Comparison of ENCODE assay signal across 17 cellular contexts in the genomic region with DNA sequence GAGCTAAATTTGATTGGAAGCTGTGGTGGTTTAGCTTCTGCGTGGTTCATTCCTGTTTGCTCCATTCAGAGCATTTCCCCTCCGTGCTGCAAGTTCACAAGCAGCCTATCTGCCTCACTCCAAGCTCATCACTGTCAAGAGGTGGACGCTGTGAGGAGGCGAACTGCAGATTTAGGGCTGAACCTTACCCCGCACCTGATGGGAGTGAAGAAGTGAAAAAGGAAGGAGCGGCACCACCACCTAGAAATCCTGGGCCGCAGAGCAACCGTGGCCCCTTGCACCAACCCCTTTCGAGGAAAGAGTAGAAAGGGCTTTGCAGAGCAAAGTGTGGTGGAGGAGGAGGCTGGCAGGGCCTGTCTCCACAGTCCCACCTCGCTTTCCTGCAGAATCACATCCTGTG.
A peak's percentile ranks its signal among the peaks of the same experiment; 100 is the strongest.
DNase-seq lines count a peak whose midpoint lies in the region; ATAC-seq, FAIRE-seq and TF ChIP-seq lines count a peak whose summit lies in the region.
"Had no signal": no experiment of that assay in that cellular context is flagged by ENCODE, and none has a peak within 500 bp of the region (broad histone marks: within the 10 kb centered on the region; RNA-seq: fewer than 3 reads in every experiment).

No MANE protein-coding gene starts in this region.

- no peaks in the 10 kb centered on the region for H3K23me2 ChIP-seq in H1 (ENCODE audit: low read depth, low read length)

- no peak overlapping the region for H3K4me3 Mint-ChIP-seq in activated naive CD8-positive, alpha-beta T cell treated with anti-CD3 and anti-CD28 coated beads, Interleukin-2, amount 10 ng/mL, durations not matched to agents 7 days and 5 days
- H3K4me3 Mint-ChIP-seq in activated naive CD8-positive, alpha-beta T cell treated with anti-CD3 and anti-CD28 coated beads for 36 hours: no peak overlapping the region
- H3K4me3 Mint-ChIP-seq: CD8-positive, alpha-beta memory T cell had no signal

- peak overlapping the region; percentile 79 for H2AFZ ChIP-seq in H1 (ENCODE audit: low read length)
- no peak overlapping the region for H2AFZ ChIP-seq in neuronal stem cell (ENCODE audit: low read length)

- H2BK12ac ChIP-seq in H1 (ENCODE audit: low read depth, low read length) (no peak overlapping the region; the same call in 1 of the 2 replicates), neuronal stem cell (ENCODE audit: low read length) (no peak overlapping the region)

- peaks cover 5% of the 10 kb centered on the region for H3K27me3 Mint-ChIP-seq in activated naive CD8-positive, alpha-beta T cell treated with anti-CD3 and anti-CD28 coated beads, Interleukin-2, amount 10 ng/mL, durations not matched to agents 7 days and 5 days
- H3K27me3 Mint-ChIP-seq in activated naive CD8-positive, alpha-beta T cell treated with anti-CD3 and anti-CD28 coated beads for 36 hours: no peaks in the 10 kb centered on the region

- no peak overlapping the region for H4K5ac ChIP-seq in H1 (ENCODE audit: insufficient read length, low read depth, low read length)

- no peak for TF ChIP-seq RAD21 in H1 (IDR thresholded peaks at IDR 0.05 in 1 of 2, conservative IDR thresholded peaks at IDR 0.05 in 1 of 2; ENCODE audit: low read depth in 2 of 2, low read length in 2 of 2)

- H3K18ac ChIP-seq in H1 (ENCODE audit: extremely low read depth, low read length): no peak overlapping the region
- peak overlapping the region; percentile 40 for H3K18ac ChIP-seq in neuronal stem cell (ENCODE audit: low read length)

- no peaks in the 10 kb centered on the region for H4K20me1 ChIP-seq in H1 (replicated peaks in 1 of 2; ENCODE audit: control insufficient read depth in 1 of 2, insufficient read depth in 2 of 2, low read length in 2 of 2)
- H4K20me1 ChIP-seq: BLaER1 had no signal

- ATAC-seq in activated naive CD8-positive, alpha-beta T cell treated with anti-CD3 and anti-CD28 coated beads, Interleukin-2, amount 10 ng/mL, durations not matched to agents 7 days and 5 days (ENCODE audit: low read depth): no peak
- ATAC-seq: HepG2 had no signal

- H3K56ac ChIP-seq in H1 (replicated peaks; ENCODE audit: insufficient read length, low read depth, low read length): no peak overlapping the region

- H2AK5ac ChIP-seq in H1 (ENCODE audit: low read depth, low read length) (0 out of 2 replicates have a peak overlapping the region, but pooled peaks have one; percentile 17), neuronal stem cell (ENCODE audit: low read depth, low read length) (no peak overlapping the region)

- H2BK120ac ChIP-seq in H1 (replicated peaks; ENCODE audit: low read depth, low read length) (no peak overlapping the region), neuronal stem cell (ENCODE audit: low read depth, low read length) (no peak overlapping the region)

- H3K4me1 Mint-ChIP-seq in activated naive CD8-positive, alpha-beta T cell treated with anti-CD3 and anti-CD28 coated beads, Interleukin-2, amount 10 ng/mL, durations not matched to agents 7 days and 5 days: peaks cover 3% of the 10 kb centered on the region
- no peaks in the 10 kb centered on the region for H3K4me1 Mint-ChIP-seq in activated naive CD8-positive, alpha-beta T cell treated with anti-CD3 and anti-CD28 coated beads for 36 hours
- H3K4me1 Mint-ChIP-seq: CD8-positive, alpha-beta memory T cell had no signal

- H4K8ac ChIP-seq in H1 (ENCODE audit: extremely low read depth, insufficient read depth, low read length): no peak overlapping the region
- H4K8ac ChIP-seq in neuronal stem cell (ENCODE audit: low read depth, low read length): no peak overlapping the region

- H2BK15ac ChIP-seq in H1 (ENCODE audit: low read length) (no peak overlapping the region), neuronal stem cell (ENCODE audit: low read length) (no peak overlapping the region)

- peak overlapping the region; percentile 12 for H3K27ac Mint-ChIP-seq in activated naive CD8-positive, alpha-beta T cell treated with anti-CD3 and anti-CD28 coated beads, Interleukin-2, amount 10 ng/mL, durations not matched to agents 7 days and 5 days
- no peak overlapping the region for H3K27ac Mint-ChIP-seq in activated naive CD8-positive, alpha-beta T cell treated with anti-CD3 and anti-CD28 coated beads for 36 hours
- H3K27ac Mint-ChIP-seq: CD8-positive, alpha-beta memory T cell had no signal

- H2BK5ac ChIP-seq in H1 (ENCODE audit: low read depth, low read length): peak overlapping the region; percentile 32; the same call in 1 of the 2 replicates
- no peak overlapping the region for H2BK5ac ChIP-seq in neuronal stem cell (ENCODE audit: low read length)

- POLR2A ChIA-PET in activated naive CD8-positive, alpha-beta T cell treated with anti-CD3 and anti-CD28 coated beads, Interleukin-2, amount 10 ng/mL, durations not matched to agents 7 days and 5 days (lab: Charles Lee): no interaction called here
- POLR2A ChIA-PET in H1 (lab: Charles Lee; ENCODE audit: partially characterized antibody): no interaction called here

- H3K9ac ChIP-seq in H1 (replicated peaks in 1 of 4; ENCODE audit: extremely low read depth in 1 of 4, low read depth in 3 of 4, low read length in 3 of 4) (no peak overlapping the region), neuronal stem cell (ENCODE audit: low read depth, low read length, poor library complexity) (no peak overlapping the region)
- H3K9ac ChIP-seq: BLaER1 had no signal

- H3K4me3 ChIP-seq in H1 (ENCODE audit: extremely low read depth in 1 of 4, insufficient read depth in 2 of 4, low read depth in 3 of 4, low read length in 4 of 4) (no peak overlapping the region), neuronal stem cell (ENCODE audit: low read length in 2 of 2) (no peak overlapping the region)
- H3K4me3 ChIP-seq: BLaER1 had no signal

- no peak for TF ChIP-seq POLR2A in H1 (IDR thresholded peaks at IDR 0.05; ENCODE audit: control extremely low read depth in 1 of 2, low read depth in 2 of 2, low read length in 2 of 2)

- no peaks in the 10 kb centered on the region for H3K79me1 ChIP-seq in H1 (ENCODE audit: low read depth, low read length)
- H3K79me1 ChIP-seq in neuronal stem cell (ENCODE audit: low read depth, low read length): no peaks in the 10 kb centered on the region

- H3K27ac ChIP-seq in H1 (ENCODE audit: low read depth, low read length) (no peak overlapping the region), neuronal stem cell (replicated peaks; ENCODE audit: low read length) (no peak overlapping the region)
- H3K27ac ChIP-seq: BLaER1 had no signal

- H3K36me3 Mint-ChIP-seq in activated naive CD8-positive, alpha-beta T cell treated with anti-CD3 and anti-CD28 coated beads, Interleukin-2, amount 10 ng/mL, durations not matched to agents 7 days and 5 days: no peaks in the 10 kb centered on the region
- H3K36me3 Mint-ChIP-seq in activated naive CD8-positive, alpha-beta T cell treated with anti-CD3 and anti-CD28 coated beads for 36 hours: no peaks in the 10 kb centered on the region
- H3K36me3 Mint-ChIP-seq: CD8-positive, alpha-beta memory T cell had no signal

- H3K4ac ChIP-seq in H1 (replicated peaks; ENCODE audit: insufficient read length, low read depth, low read length): no peak overlapping the region
- H3K4ac ChIP-seq in neuronal stem cell (ENCODE audit: low read length): no peak overlapping the region

- no peak for TF ChIP-seq CTCF in H1 (IDR thresholded peaks at IDR 0.05; ENCODE audit: control extremely low read depth in 1 of 3, insufficient read depth in 1 of 3, low read depth in 1 of 3, low read length in 3 of 3)

- no peak for DNase-seq in activated naive CD8-positive, alpha-beta T cell treated with anti-CD3 and anti-CD28 coated beads, Interleukin-2, amount 10 ng/mL, durations not matched to agents 7 days and 5 days
- DNase-seq in activated naive CD8-positive, alpha-beta T cell treated with anti-CD3 and anti-CD28 coated beads for 36 hours: no peak
- DNase-seq in H1 (ENCODE audit: low read depth in 1 of 2, low spot score in 2 of 2) (no peak), neuronal stem cell (ENCODE audit: low spot score) (no peak), NCI-H2029 (lab: John Stamatoyannopoulos, UW) (no peak), NCI-H1694 (lab: John Stamatoyannopoulos, UW) (no peak), H4 (ENCODE audit: low spot score) (no peak)
- DNase-seq: 8988T; AML-193; Caco-2; CD8-positive, alpha-beta memory T cell; DND-41; GDM1; H9 had no signal

- 78% methylated on average over 10 of the region's 10 CpGs; no CpG with 5 or more reads in 1 of the 2 experiments for WGBS in H1 (ENCODE audit: extremely low coverage in 1 of 2, insufficient coverage in 1 of 2, insufficient read length in 1 of 2, insufficient replicate concordance in 2 of 2, low coverage in 1 of 2, low lambda C conversion rate in 2 of 2, missing lambda C conversion rate in 1 of 2), 2 experiments
- WGBS in neuronal stem cell (ENCODE audit: extremely low coverage in 2 of 2, insufficient read length in 2 of 2, insufficient replicate concordance in 1 of 2), 2 donors: no CpG with 5 or more reads among the region's 10 CpGs

- CTCF ChIA-PET in H1 (lab: Charles Lee; ENCODE audit: partially characterized antibody): interaction anchor here (1.6 to 4.3 kb wide), 4 partner anchors 11 to 183 kb away, joined by 3 to 32 read pairs (median 6); no protein-coding TSS in a partner anchor

- no peaks in the 10 kb centered on the region for H3K9me3 ChIP-seq in H1 (ENCODE audit: insufficient read depth in 2 of 2, low read depth in 1 of 2, low read length in 1 of 2)
- no peaks in the 10 kb centered on the region for H3K9me3 ChIP-seq in neuronal stem cell (replicated peaks in 1 of 2; ENCODE audit: control insufficient read depth in 2 of 2, insufficient read depth in 1 of 2, low read depth in 1 of 2, low read length in 2 of 2)
- H3K9me3 ChIP-seq: BLaER1, Caco-2 had no signal

- H3K14ac ChIP-seq in H1 (ENCODE audit: insufficient read length) (no peak overlapping the region), neuronal stem cell (ENCODE audit: low read length) (no peak overlapping the region)

- no peaks in the 10 kb centered on the region for H3K79me2 ChIP-seq in H1 (ENCODE audit: control insufficient read depth in 1 of 2, insufficient read depth in 2 of 2, low read length in 2 of 2)

- H3K9me3 Mint-ChIP-seq in activated naive CD8-positive, alpha-beta T cell treated with anti-CD3 and anti-CD28 coated beads, Interleukin-2, amount 10 ng/mL, durations not matched to agents 7 days and 5 days: peaks cover under 1% of the 10 kb centered on the region
- no peaks in the 10 kb centered on the region for H3K9me3 Mint-ChIP-seq in activated naive CD8-positive, alpha-beta T cell treated with anti-CD3 and anti-CD28 coated beads for 36 hours
- H3K9me3 Mint-ChIP-seq: CD8-positive, alpha-beta memory T cell had no signal

- H3K4me2 ChIP-seq in H1 (ENCODE audit: insufficient read depth in 1 of 2, low read depth in 2 of 2, low read length in 2 of 2) (peak overlapping the region in 1 of 2 experiments; percentile 34; a peak in 1 of 4 replicates), neuronal stem cell (ENCODE audit: insufficient read depth, low read length, poor library complexity, severe bottlenecking) (no peak overlapping the region)

- no peak for TF ChIP-seq EP300 in H1 (IDR thresholded peaks at IDR 0.05; ENCODE audit: borderline replicate concordance in 1 of 2, low read depth in 2 of 2, low read length in 2 of 2)

- FAIRE-seq in H1 (lab: Jason Lieb, UNC): no peak
- FAIRE-seq: HepG2, HTR-8/SVneo had no signal

- no peak overlapping the region for H2BK20ac ChIP-seq in H1 (ENCODE audit: low read length)

- no peak overlapping the region for H4K91ac ChIP-seq in H1 (replicated peaks; ENCODE audit: insufficient read length, low read length)
- no peak overlapping the region for H4K91ac ChIP-seq in neuronal stem cell (ENCODE audit: low read depth, low read length, poor library complexity)

- H3K4me1 ChIP-seq in H1 (replicated peaks in 1 of 4; ENCODE audit: control insufficient read depth in 3 of 4, insufficient read depth in 4 of 4, low read length in 3 of 4) (peaks cover 5 to 15% (median 12%) of the 10 kb centered on the region in 4 experiments), neuronal stem cell (ENCODE audit: control insufficient read depth in 2 of 2, insufficient read depth in 1 of 2, low read depth in 1 of 2, low read length in 2 of 2) (peaks cover 0 to 6% of the 10 kb centered on the region in 2 donors)
- H3K4me1 ChIP-seq: Caco-2 had no signal

- H3K23ac ChIP-seq in H1 (ENCODE audit: insufficient read length): no peak overlapping the region
- no peak overlapping the region for H3K23ac ChIP-seq in neuronal stem cell (ENCODE audit: low read depth, low read length, poor library complexity)

- no peaks in the 10 kb centered on the region for H3K27me3 ChIP-seq in H1 (replicated peaks in 1 of 4; ENCODE audit: control insufficient read depth in 3 of 4, extremely low read depth in 1 of 4, insufficient read depth in 3 of 4, low read length in 3 of 4)
- peaks cover 0 to 23% (median 0%) of the 10 kb centered on the region in 3 experiments for H3K27me3 ChIP-seq in neuronal stem cell (ENCODE audit: control insufficient read depth in 3 of 3, insufficient read depth in 3 of 3, low read depth in 1 of 3, low read length in 3 of 3)
- H3K27me3 ChIP-seq: BLaER1 had no signal

- H3K36me3 ChIP-seq in H1 (ENCODE audit: control insufficient read depth in 2 of 4, insufficient read depth in 4 of 4, low read length in 3 of 4): no peaks in the 10 kb centered on the region
- H3K36me3 ChIP-seq in neuronal stem cell (replicated peaks in 1 of 2; ENCODE audit: control insufficient read depth in 2 of 2, insufficient read depth in 2 of 2, low read length in 2 of 2): no peaks in the 10 kb centered on the region
- H3K36me3 ChIP-seq: BLaER1 had no signal
